In genomic region chr20:62301773-62302340, GRCh38 we compare ENCODE assay signal across 1 cellular context.
TF ChIP-seq lines count a peak whose summit lies in the region.

No MANE protein-coding gene starts in this region.

TF ChIP-seq in HepG2, 621 proteins besides CTCF, POLR2A, EP300 and RAD21 (continued from another document and continues in another):
- TF ChIP-seq ZBED4 (CRISPR knock-in tag; IDR thresholded peaks at IDR 0.05; ENCODE audit: borderline replicate concordance): peak; percentile 93
- TF ChIP-seq IRF1 (CRISPR knock-in tag; IDR thresholded peaks at IDR 0.05; ENCODE audit: low read depth): no peak
- peak; percentile 56; the same call in 1 of the 2 replicates for TF ChIP-seq ZNF350 (CRISPR knock-in tag; IDR thresholded peaks at IDR 0.05; ENCODE audit: borderline replicate concordance, low read depth)
- peak; percentile 30 for TF ChIP-seq GABPA (IDR thresholded peaks at IDR 0.05; ENCODE audit: low read depth, low read length)
- peak; percentile 77 for TF ChIP-seq GABPA (CRISPR knock-in tag; IDR thresholded peaks at IDR 0.05; ENCODE audit: low read depth)
- no peak for TF ChIP-seq ZNF354B (CRISPR knock-in tag; IDR thresholded peaks at IDR 0.05)
- peak; percentile 88 for TF ChIP-seq CBX1 (IDR thresholded peaks at IDR 0.05; ENCODE audit: low read depth)
- TF ChIP-seq ZNF879 (CRISPR knock-in tag; IDR thresholded peaks at IDR 0.05): no peak
- no peak; the same call in 1 of the 2 replicates for TF ChIP-seq DPF2 (CRISPR knock-in tag; IDR thresholded peaks at IDR 0.05; ENCODE audit: borderline replicate concordance, low read depth)
- TF ChIP-seq ZNF432 (CRISPR knock-in tag; IDR thresholded peaks at IDR 0.05; ENCODE audit: borderline replicate concordance): no peak
- peak; percentile 76; the same call in 1 of the 2 replicates for TF ChIP-seq ZNF276 (CRISPR knock-in tag; IDR thresholded peaks at IDR 0.05; ENCODE audit: low read depth)
- peak; percentile 77 for TF ChIP-seq ZGPAT (CRISPR knock-in tag; IDR thresholded peaks at IDR 0.05)
- TF ChIP-seq ZNF160 (CRISPR knock-in tag; IDR thresholded peaks at IDR 0.05): peak; percentile 79
- TF ChIP-seq NFRKB (IDR thresholded peaks at IDR 0.05): no peak
- peak; percentile 56 for TF ChIP-seq ZBTB21 (CRISPR knock-in tag; IDR thresholded peaks at IDR 0.05)
- TF ChIP-seq RORA (CRISPR knock-in tag; IDR thresholded peaks at IDR 0.05): peak; percentile 21; the same call in 1 of the 2 replicates
- TF ChIP-seq, protein P1, sequence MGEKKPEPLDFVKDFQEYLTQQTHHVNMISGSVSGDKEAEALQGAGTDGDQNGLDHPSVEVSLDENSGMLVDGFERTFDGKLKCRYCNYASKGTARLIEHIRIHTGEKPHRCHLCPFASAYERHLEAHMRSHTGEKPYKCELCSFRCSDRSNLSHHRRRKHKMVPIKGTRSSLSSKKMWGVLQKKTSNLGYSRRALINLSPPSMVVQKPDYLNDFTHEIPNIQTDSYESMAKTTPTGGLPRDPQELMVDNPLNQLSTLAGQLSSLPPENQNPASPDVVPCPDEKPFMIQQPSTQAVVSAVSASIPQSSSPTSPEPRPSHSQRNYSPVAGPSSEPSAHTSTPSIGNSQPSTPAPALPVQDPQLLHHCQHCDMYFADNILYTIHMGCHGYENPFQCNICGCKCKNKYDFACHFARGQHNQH (CRISPR knock-in tag; IDR thresholded peaks at IDR 0.05): peak; percentile 95
- peak; percentile 49 for TF ChIP-seq ZNF414 (CRISPR knock-in tag; IDR thresholded peaks at IDR 0.05)
- peak; percentile 80 for TF ChIP-seq MAZ (IDR thresholded peaks at IDR 0.05; ENCODE audit: borderline replicate concordance, low read depth, low read length)
- peak; percentile 93 for TF ChIP-seq MAZ (CRISPR knock-in tag; IDR thresholded peaks at IDR 0.05; ENCODE audit: low read depth)
- TF ChIP-seq CAMTA2 (CRISPR knock-in tag; IDR thresholded peaks at IDR 0.05; ENCODE audit: borderline replicate concordance): peak; percentile 85; the same call in 1 of the 2 replicates
- peak; percentile 93; the same call in 1 of the 2 replicates for TF ChIP-seq RFXAP (CRISPR knock-in tag; IDR thresholded peaks at IDR 0.05; ENCODE audit: borderline replicate concordance)
- TF ChIP-seq LBX2 (CRISPR knock-in tag; IDR thresholded peaks at IDR 0.05; ENCODE audit: borderline replicate concordance): no peak; the same call in 1 of the 2 replicates
- TF ChIP-seq ZNF550 (CRISPR knock-in tag; IDR thresholded peaks at IDR 0.05; ENCODE audit: borderline replicate concordance): no peak
- no peak for TF ChIP-seq ZNF382 (CRISPR knock-in tag; IDR thresholded peaks at IDR 0.05; ENCODE audit: borderline replicate concordance)
- TF ChIP-seq ARNT (IDR thresholded peaks at IDR 0.05): no peak
- peak; percentile 96; the same call in 1 of the 2 replicates for TF ChIP-seq ZNF724P (CRISPR knock-in tag; IDR thresholded peaks at IDR 0.05; ENCODE audit: borderline replicate concordance)
- no peak for TF ChIP-seq REXO4 (CRISPR knock-in tag; IDR thresholded peaks at IDR 0.05; ENCODE audit: borderline replicate concordance)
- TF ChIP-seq ZFX (CRISPR knock-in tag; IDR thresholded peaks at IDR 0.05; ENCODE audit: low read depth): peak; percentile 75
- TF ChIP-seq ZNF709 (CRISPR knock-in tag; IDR thresholded peaks at IDR 0.05): peak; percentile 85
- TF ChIP-seq NR2F6 (IDR thresholded peaks at IDR 0.05): peak; percentile 35; the same call in 1 of the 2 replicates
- peak; percentile 90 for TF ChIP-seq NR2F6 (CRISPR knock-in tag; IDR thresholded peaks at IDR 0.05)
- no peak for TF ChIP-seq SUZ12 (IDR thresholded peaks at IDR 0.05; ENCODE audit: low read depth, low read length)
- TF ChIP-seq, protein P2, sequence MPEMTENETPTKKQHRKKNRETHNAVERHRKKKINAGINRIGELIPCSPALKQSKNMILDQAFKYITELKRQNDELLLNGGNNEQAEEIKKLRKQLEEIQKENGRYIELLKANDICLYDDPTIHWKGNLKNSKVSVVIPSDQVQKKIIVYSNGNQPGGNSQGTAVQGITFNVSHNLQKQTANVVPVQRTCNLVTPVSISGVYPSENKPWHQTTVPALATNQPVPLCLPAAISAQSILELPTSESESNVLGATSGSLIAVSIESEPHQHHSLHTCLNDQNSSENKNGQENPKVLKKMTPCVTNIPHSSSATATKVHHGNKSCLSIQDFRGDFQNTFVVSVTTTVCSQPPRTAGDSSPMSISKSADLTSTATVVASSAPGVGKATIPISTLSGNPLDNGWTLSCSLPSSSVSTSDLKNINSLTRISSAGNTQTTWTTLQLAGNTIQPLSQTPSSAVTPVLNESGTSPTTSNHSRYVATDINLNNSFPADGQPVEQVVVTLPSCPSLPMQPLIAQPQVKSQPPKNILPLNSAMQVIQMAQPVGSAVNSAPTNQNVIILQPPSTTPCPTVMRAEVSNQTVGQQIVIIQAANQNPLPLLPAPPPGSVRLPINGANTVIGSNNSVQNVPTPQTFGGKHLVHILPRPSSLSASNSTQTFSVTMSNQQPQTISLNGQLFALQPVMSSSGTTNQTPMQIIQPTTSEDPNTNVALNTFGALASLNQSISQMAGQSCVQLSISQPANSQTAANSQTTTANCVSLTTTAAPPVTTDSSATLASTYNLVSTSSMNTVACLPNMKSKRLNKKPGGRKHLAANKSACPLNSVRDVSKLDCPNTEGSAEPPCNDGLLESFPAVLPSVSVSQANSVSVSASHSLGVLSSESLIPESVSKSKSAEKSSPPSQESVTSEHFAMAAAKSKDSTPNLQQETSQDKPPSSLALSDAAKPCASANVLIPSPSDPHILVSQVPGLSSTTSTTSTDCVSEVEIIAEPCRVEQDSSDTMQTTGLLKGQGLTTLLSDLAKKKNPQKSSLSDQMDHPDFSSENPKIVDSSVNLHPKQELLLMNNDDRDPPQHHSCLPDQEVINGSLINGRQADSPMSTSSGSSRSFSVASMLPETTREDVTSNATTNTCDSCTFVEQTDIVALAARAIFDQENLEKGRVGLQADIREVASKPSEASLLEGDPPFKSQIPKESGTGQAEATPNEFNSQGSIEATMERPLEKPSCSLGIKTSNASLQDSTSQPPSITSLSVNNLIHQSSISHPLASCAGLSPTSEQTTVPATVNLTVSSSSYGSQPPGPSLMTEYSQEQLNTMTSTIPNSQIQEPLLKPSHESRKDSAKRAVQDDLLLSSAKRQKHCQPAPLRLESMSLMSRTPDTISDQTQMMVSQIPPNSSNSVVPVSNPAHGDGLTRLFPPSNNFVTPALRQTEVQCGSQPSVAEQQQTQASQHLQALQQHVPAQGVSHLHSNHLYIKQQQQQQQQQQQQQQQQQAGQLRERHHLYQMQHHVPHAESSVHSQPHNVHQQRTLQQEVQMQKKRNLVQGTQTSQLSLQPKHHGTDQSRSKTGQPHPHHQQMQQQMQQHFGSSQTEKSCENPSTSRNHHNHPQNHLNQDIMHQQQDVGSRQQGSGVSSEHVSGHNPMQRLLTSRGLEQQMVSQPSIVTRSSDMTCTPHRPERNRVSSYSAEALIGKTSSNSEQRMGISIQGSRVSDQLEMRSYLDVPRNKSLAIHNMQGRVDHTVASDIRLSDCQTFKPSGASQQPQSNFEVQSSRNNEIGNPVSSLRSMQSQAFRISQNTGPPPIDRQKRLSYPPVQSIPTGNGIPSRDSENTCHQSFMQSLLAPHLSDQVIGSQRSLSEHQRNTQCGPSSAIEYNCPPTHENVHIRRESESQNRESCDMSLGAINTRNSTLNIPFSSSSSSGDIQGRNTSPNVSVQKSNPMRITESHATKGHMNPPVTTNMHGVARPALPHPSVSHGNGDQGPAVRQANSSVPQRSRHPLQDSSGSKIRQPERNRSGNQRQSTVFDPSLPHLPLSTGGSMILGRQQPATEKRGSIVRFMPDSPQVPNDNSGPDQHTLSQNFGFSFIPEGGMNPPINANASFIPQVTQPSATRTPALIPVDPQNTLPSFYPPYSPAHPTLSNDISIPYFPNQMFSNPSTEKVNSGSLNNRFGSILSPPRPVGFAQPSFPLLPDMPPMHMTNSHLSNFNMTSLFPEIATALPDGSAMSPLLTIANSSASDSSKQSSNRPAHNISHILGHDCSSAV (CRISPR knock-in tag; IDR thresholded peaks at IDR 0.05; ENCODE audit: borderline replicate concordance): no peak; the same call in 1 of the 2 replicates
- TF ChIP-seq ZNF607 (CRISPR knock-in tag; IDR thresholded peaks at IDR 0.05; ENCODE audit: borderline replicate concordance): peak; percentile 88
- no peak for TF ChIP-seq ZBTB1 (CRISPR knock-in tag; IDR thresholded peaks at IDR 0.05; ENCODE audit: borderline replicate concordance)
- TF ChIP-seq ZNF296 (CRISPR knock-in tag; conservative IDR thresholded peaks at IDR 0.05): peak; percentile 70; the same call in 1 of the 2 replicates
- no peak; the same call in 1 of the 2 replicates for TF ChIP-seq POLR2AphosphoS2 (IDR thresholded peaks at IDR 0.05; ENCODE audit: low read depth, low read length)
- TF ChIP-seq, protein P3, sequence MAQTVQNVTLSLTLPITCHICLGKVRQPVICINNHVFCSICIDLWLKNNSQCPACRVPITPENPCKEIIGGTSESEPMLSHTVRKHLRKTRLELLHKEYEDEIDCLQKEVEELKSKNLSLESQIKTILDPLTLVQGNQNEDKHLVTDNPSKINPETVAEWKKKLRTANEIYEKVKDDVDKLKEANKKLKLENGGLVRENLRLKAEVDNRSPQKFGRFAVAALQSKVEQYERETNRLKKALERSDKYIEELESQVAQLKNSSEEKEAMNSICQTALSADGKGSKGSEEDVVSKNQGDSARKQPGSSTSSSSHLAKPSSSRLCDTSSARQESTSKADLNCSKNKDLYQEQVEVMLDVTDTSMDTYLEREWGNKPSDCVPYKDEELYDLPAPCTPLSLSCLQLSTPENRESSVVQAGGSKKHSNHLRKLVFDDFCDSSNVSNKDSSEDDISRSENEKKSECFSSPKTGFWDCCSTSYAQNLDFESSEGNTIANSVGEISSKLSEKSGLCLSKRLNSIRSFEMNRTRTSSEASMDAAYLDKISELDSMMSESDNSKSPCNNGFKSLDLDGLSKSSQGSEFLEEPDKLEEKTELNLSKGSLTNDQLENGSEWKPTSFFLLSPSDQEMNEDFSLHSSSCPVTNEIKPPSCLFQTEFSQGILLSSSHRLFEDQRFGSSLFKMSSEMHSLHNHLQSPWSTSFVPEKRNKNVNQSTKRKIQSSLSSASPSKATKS (CRISPR knock-in tag; IDR thresholded peaks at IDR 0.05): 0 out of 2 replicates have a peak, but pooled peaks have one; percentile 55
